Comparison of ENCODE assay signal across 19 cellular contexts in genomic region chr11:87366346-87366745, GRCh38.
"Had no signal": no experiment of that assay in that cellular context is flagged by ENCODE, and none has a peak within 500 bp of the region (broad histone marks: within the 10 kb centered on the region; RNA-seq: fewer than 3 reads in every experiment).

No MANE protein-coding gene starts in this region.

- H3K9me3 Mint-ChIP-seq: IgD-negative memory B cell had no signal

- H3K27ac ChIP-seq: HL-60, RWPE1, SJCRH30 had no signal

- DNase-seq: NCI-H1092; NCI-H1105 treated with DMSO at 0.1 percent for 48 hours; NCI-H1417 treated with DMSO at 0.1 percent for 48 hours; NCI-H146; NCI-H1694 treated with DMSO at 0.1 percent for 48 hours; NCI-H1930; NCI-H2171; NCI-H524; NCI-H526 treated with DMSO at 0.1 percent for 48 hours; NCI-H748 treated with DMSO at 0.1 percent for 48 hours; NK-92 treated with Interleukin-12 subunit alpha and Interleukin-12 subunit beta, amount 100 ng/mL, for 24 hours; PC-3; SHP77 treated with DMSO at 0.1 percent for 48 hours; T-helper 1 cell had no signal

- H3K9me3 ChIP-seq: SJCRH30 had no signal

- H3K4me3 ChIP-seq: K562, SJCRH30 had no signal

- H3K27me3 ChIP-seq: SJCRH30 had no signal

- H3K36me3 ChIP-seq: SJCRH30 had no signal

- H3K4me3 Mint-ChIP-seq: IgD-negative memory B cell had no signal

- H3K27ac Mint-ChIP-seq: IgD-negative memory B cell had no signal

- H3K4me1 Mint-ChIP-seq: IgD-negative memory B cell had no signal
